ENCODE assay signal across 22 cellular contexts in the genomic region with DNA sequence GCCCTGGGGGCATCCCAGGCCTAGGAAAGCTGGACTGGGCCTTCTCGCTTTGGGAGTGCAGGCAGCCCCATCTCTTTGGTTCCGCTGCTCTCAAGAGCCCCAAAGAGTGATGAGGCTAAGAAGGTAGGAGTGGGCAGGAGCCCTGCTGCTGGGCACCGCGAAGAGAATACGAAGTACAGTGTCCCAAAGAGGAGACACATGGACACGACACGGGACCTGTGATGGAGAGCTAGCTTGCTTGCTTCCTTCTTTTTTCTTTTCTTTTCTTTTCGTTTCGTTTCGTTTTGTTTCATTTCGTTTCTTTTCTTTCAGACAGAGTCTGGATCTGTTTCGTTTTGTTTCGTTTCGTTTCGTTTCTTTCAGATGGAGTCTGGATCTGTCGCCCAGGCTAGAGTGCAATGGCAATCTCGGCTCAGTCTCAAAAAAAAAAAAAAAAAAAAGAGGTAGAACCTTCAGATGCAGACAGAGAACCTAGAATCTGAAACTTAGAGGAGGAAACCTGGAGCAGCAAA. TPM values are rescaled to one million over a fixed set of nuclear protein-coding genes. Genes with fewer than 3 reads are reported as not detected.
DNase-seq lines count a peak whose midpoint lies in the region; ATAC-seq, FAIRE-seq and TF ChIP-seq lines count a peak whose summit lies in the region.
"Had no signal": no experiment of that assay in that cellular context is flagged by ENCODE, and none has a peak within 500 bp of the region (broad histone marks: within the 10 kb centered on the region; RNA-seq: fewer than 3 reads in every experiment).

No MANE protein-coding gene starts in this region.

- H3K4me1 ChIP-seq in OCI-LY7 (ENCODE audit: insufficient read depth, low read length, poor library complexity, severe bottlenecking) (peaks cover 100% of the 10 kb centered on the region), breast epithelium (no peaks in the 10 kb centered on the region), vagina (peaks cover 42% of the 10 kb centered on the region)
- H3K4me1 ChIP-seq: ascending aorta had no signal

- H3K9me2 ChIP-seq in OCI-LY7 (ENCODE audit: insufficient read depth, low read length) = no peaks in the 10 kb centered on the region
- H3K9me2 ChIP-seq: SK-N-SH had no signal

- no peaks in the 10 kb centered on the region for H3K27me3 ChIP-seq in breast epithelium
- H3K27me3 ChIP-seq in vagina = no peaks in the 10 kb centered on the region
- H3K27me3 ChIP-seq: ascending aorta had no signal

- intact Hi-C loops in OCI-LY7 (cut with micrococcal nuclease; ENCODE audit: unreplicated experiment) = no loop called here
- intact Hi-C loops in breast epithelium (cut with DNase I; ENCODE audit: low total_unique reads) = no loop called here
- intact Hi-C loops in vagina (cut with DNase I) = no loop called here

- H3K4me2 ChIP-seq in OCI-LY7 (ENCODE audit: low read length) = peak overlapping the region; percentile 76
- H3K4me2 ChIP-seq: SK-N-SH had no signal

- peak overlapping the region; percentile 72 for H3K27ac Mint-ChIP-seq in memory B cell
- H3K27ac Mint-ChIP-seq: activated naive CD4-positive, alpha-beta T cell treated with anti-CD3 and anti-CD28 coated beads, Interleukin-2, amount 50 U/mL, for 24 hours; CD8-positive, alpha-beta T cell had no signal

- DNase-seq in GM18507 (ENCODE audit: extremely low spot score, insufficient read length, low read depth) (no peak), OCI-LY7 (ENCODE audit: low spot score) (no peak), memory B cell (ENCODE audit: low spot score in 2 of 2) (no peak), substantia nigra (lab: John Stamatoyannopoulos, UW) (peak in 1 of 49 donors; percentile 22), breast epithelium (ENCODE audit: low spot score in 2 of 2) (no peak), RKO (ENCODE audit: low spot score) (no peak), vagina (ENCODE audit: extremely low spot score in 2 of 2) (no peak), ureter (ENCODE audit: low spot score) (no peak)
- DNase-seq: DMS53; effector memory CD4-positive, alpha-beta T cell; HCEC 1CT; left colon; mucosa of descending colon; SK-N-SH; T1000 had no signal

- no TSS peak for BruUV-seq in OCI-LY7 (replicated peaks; lab: Mats Ljungman, UMichigan)

- peak overlapping the region; percentile 93 for H3K27ac ChIP-seq in OCI-LY7 (ENCODE audit: low read depth, low read length, poor library complexity, severe bottlenecking)
- H3K27ac ChIP-seq in substantia nigra (ENCODE audit: low read depth, low read length, poor library complexity, severe bottlenecking) = peak overlapping the region; percentile 97
- H3K27ac ChIP-seq in breast epithelium = peak overlapping the region in 1 of 2 donors; percentile 84
- no peak overlapping the region for H3K27ac ChIP-seq in vagina
- H3K27ac ChIP-seq: ascending aorta, neutrophil had no signal

- peaks cover 41% of the 10 kb centered on the region; the same call in 1 of the 2 replicates for H3K36me3 ChIP-seq in OCI-LY7 (ENCODE audit: insufficient read depth, low read length)
- no peaks in the 10 kb centered on the region for H3K36me3 ChIP-seq in breast epithelium
- no peaks in the 10 kb centered on the region for H3K36me3 ChIP-seq in vagina
- H3K36me3 ChIP-seq: ascending aorta, neutrophil had no signal

- CTCF ChIA-PET in OCI-LY7 (lab: Charles Lee; ENCODE audit: unreplicated experiment) = interaction anchor here (0.6 kb wide), 1 partner anchor 8 kb away, joined by 3 read pairs; no protein-coding TSS in a partner anchor

- TF ChIP-seq CTCF in OCI-LY7 (conservative IDR thresholded peaks at IDR 0.05; ENCODE audit: low read length) (no peak), breast epithelium (IDR thresholded peaks at IDR 0.05) (no peak), vagina (IDR thresholded peaks at IDR 0.05) (no peak)

- H2AFZ ChIP-seq in OCI-LY7 (ENCODE audit: low read length) = no peak overlapping the region

- peak; percentile 92 for FAIRE-seq in GM18507 (lab: Jason Lieb, UNC)

- TF ChIP-seq POLR2A in breast epithelium (IDR thresholded peaks at IDR 0.05) (no peak), vagina (IDR thresholded peaks at IDR 0.05) (no peak)

- H3K79me2 ChIP-seq in OCI-LY7 (ENCODE audit: insufficient read depth, low read depth, low read length) = peaks cover 56% of the 10 kb centered on the region; the same call in 1 of the 2 replicates

- H3K27me3 Mint-ChIP-seq in memory B cell = no peaks in the 10 kb centered on the region
- H3K27me3 Mint-ChIP-seq: activated naive CD4-positive, alpha-beta T cell treated with anti-CD3 and anti-CD28 coated beads, Interleukin-2, amount 50 U/mL, for 24 hours had no signal

- H3K9me3 Mint-ChIP-seq in memory B cell = no peaks in the 10 kb centered on the region
- H3K9me3 Mint-ChIP-seq: activated naive CD4-positive, alpha-beta T cell treated with anti-CD3 and anti-CD28 coated beads, Interleukin-2, amount 50 U/mL, for 24 hours; CD8-positive, alpha-beta T cell had no signal

- H3K4me3 Mint-ChIP-seq in memory B cell = peak overlapping the region; percentile 72
- H3K4me3 Mint-ChIP-seq: activated naive CD4-positive, alpha-beta T cell treated with anti-CD3 and anti-CD28 coated beads, Interleukin-2, amount 50 U/mL, for 24 hours; CD8-positive, alpha-beta T cell had no signal

- peak; percentile 4 for ATAC-seq in memory B cell (ENCODE audit: low read depth)
- ATAC-seq: activated CD4-positive, CD25-positive, alpha-beta regulatory T cell treated with anti-CD3 and anti-CD28 coated beads, Interleukin-2, amount 50 U/mL, for 24 hours; CD8-positive, alpha-beta T cell; esophagus mucosa had no signal

- H3K4me3 ChIP-seq in OCI-LY7 (ENCODE audit: low read depth, low read length, poor library complexity, severe bottlenecking) (peak overlapping the region; percentile 57), breast epithelium (no peak overlapping the region), vagina (no peak overlapping the region)
- H3K4me3 ChIP-seq: ascending aorta, mucosa of descending colon had no signal

- no peaks in the 10 kb centered on the region for H4K20me1 ChIP-seq in OCI-LY7 (ENCODE audit: insufficient read depth, low read length)

- H3K36me3 Mint-ChIP-seq in memory B cell = no peaks in the 10 kb centered on the region
- H3K36me3 Mint-ChIP-seq: activated naive CD4-positive, alpha-beta T cell treated with anti-CD3 and anti-CD28 coated beads, Interleukin-2, amount 50 U/mL, for 24 hours; CD8-positive, alpha-beta T cell had no signal

- POLR2A ChIA-PET in OCI-LY7 (lab: Charles Lee) = no interaction called here

- H3K9me3 ChIP-seq in OCI-LY7 (ENCODE audit: low read length) (no peaks in the 10 kb centered on the region), breast epithelium (no peaks in the 10 kb centered on the region), vagina (no peaks in the 10 kb centered on the region)
- H3K9me3 ChIP-seq: ascending aorta, mucosa of descending colon, neutrophil, SK-N-SH had no signal

- peaks cover 71% of the 10 kb centered on the region for H3K4me1 Mint-ChIP-seq in memory B cell

RNA-seq across cellular contexts. Expression of gene MGAT3, which starts 10.6 kb away (rescaled TPM):
- total RNA-seq in OCI-LY7 (2014; rRNA removed; shearing (Covaris generic)) = 15.4 and 16.3 TPM in 2 replicates
- total RNA-seq in OCI-LY7 (2022) (34.1 and 44.3 TPM in 2 replicates), breast epithelium (1 to 10 TPM; 1.9 to 9.4 (median 3.9) TPM), vagina (0.98 TPM), ureter (12.9 TPM)
- total RNA-seq: RPMI7951 had no signal

RNA-seq across cellular contexts. Expression of gene MIEF1, which starts 34.6 kb away (rescaled TPM):
- total RNA-seq in OCI-LY7 (2014; rRNA removed; shearing (Covaris generic)) = 32.5 and 34.1 TPM in 2 replicates
- total RNA-seq in OCI-LY7 (2022) (51.9 and 55.0 TPM in 2 replicates), breast epithelium (10 to 100 TPM; 19.7 to 24.3 (median 22.9) TPM), vagina (18.9 TPM), ureter (30.1 TPM)

RNA-seq across cellular contexts. Expression of gene ATF4, which starts 52.9 kb away (rescaled TPM):
- 716 and 720 TPM in 2 replicates for total RNA-seq in OCI-LY7 (2014; rRNA removed; shearing (Covaris generic))
- total RNA-seq in OCI-LY7 (2022) = 732 and 779 TPM in 2 replicates
- 100 to 1,000 TPM; 339 to 403 (median 347) TPM for total RNA-seq in breast epithelium
- 246 TPM for total RNA-seq in vagina
- total RNA-seq in ureter = 381 TPM
